28 cellular contexts compared by ENCODE assay signal in genomic region chr9:137833721-137834613, GRCh38. TPM values are rescaled to one million over a fixed set of nuclear protein-coding genes. Genes with fewer than 3 reads are reported as not detected.
"Had no signal": no experiment of that assay in that cellular context is flagged by ENCODE, and none has a peak within 500 bp of the region (broad histone marks: within the 10 kb centered on the region; RNA-seq: fewer than 3 reads in every experiment).

No MANE protein-coding gene starts in this region.

- H3K4me3 Mint-ChIP-seq: activated CD4-positive, alpha-beta T cell treated with anti-CD3 and anti-CD28 coated beads for 36 hours; activated naive CD8-positive, alpha-beta T cell treated with anti-CD3 and anti-CD28 coated beads for 36 hours; activated T-cell treated with anti-CD3 and anti-CD28 coated beads, Interleukin-2, amount 50 U/mL, for 72 hours; effector memory CD8-positive, alpha-beta T cell; nephron had no signal

- H3K4me1 ChIP-seq: adrenal gland, body of pancreas, gastroesophageal sphincter, testis, transverse colon had no signal

- H3K27ac Mint-ChIP-seq: activated CD4-positive, alpha-beta T cell treated with anti-CD3 and anti-CD28 coated beads for 36 hours; activated naive CD8-positive, alpha-beta T cell treated with anti-CD3 and anti-CD28 coated beads for 36 hours; activated T-cell treated with anti-CD3 and anti-CD28 coated beads, Interleukin-2, amount 50 U/mL, for 72 hours; effector memory CD8-positive, alpha-beta T cell; nephron; progenitor cell of endocrine pancreas had no signal

- H3K9me3 ChIP-seq: adrenal gland, gastroesophageal sphincter, neutrophil, ovary, testis, transverse colon had no signal

- H3K27me3 ChIP-seq: adrenal gland, body of pancreas, dorsolateral prefrontal cortex, gastroesophageal sphincter, neutrophil, ovary, testis, transverse colon had no signal

- H3K27ac ChIP-seq: adrenal gland, body of pancreas, coronary artery, gastroesophageal sphincter, neutrophil, ovary, testis, transverse colon had no signal

- H3K9me3 Mint-ChIP-seq: activated naive CD8-positive, alpha-beta T cell treated with anti-CD3 and anti-CD28 coated beads for 36 hours; effector memory CD8-positive, alpha-beta T cell had no signal

- H3K4me1 Mint-ChIP-seq: activated CD4-positive, alpha-beta T cell treated with anti-CD3 and anti-CD28 coated beads for 36 hours; activated naive CD8-positive, alpha-beta T cell treated with anti-CD3 and anti-CD28 coated beads for 36 hours; nephron had no signal

- H3K36me3 ChIP-seq: ovary had no signal

- DNase-seq: activated CD4-positive, alpha-beta T cell treated with anti-CD3 and anti-CD28 coated beads for 36 hours; activated CD4-positive, alpha-beta T cell treated with anti-CD3 and anti-CD28 coated beads, Interleukin-2, amount 50 U/mL, for 4 hours; activated CD4-positive, CD25-positive, alpha-beta regulatory T cell; activated effector memory CD4-positive, alpha-beta T cell treated with Interleukin-2 at 50 U/mL for 16 hours; activated naive CD4-positive, alpha-beta T cell treated with Interleukin-2 at 50 U/mL for 16 hours; activated naive CD8-positive, alpha-beta T cell treated with anti-CD3 and anti-CD28 coated beads for 36 hours; activated T-cell treated with anti-CD3 and anti-CD28 coated beads for 4 hours; activated T-cell treated with anti-CD3 and anti-CD28 coated beads, Interleukin-2, amount 50 U/mL, for 72 hours; adrenal gland; body of pancreas; cerebellar nuclear complex; effector memory CD8-positive, alpha-beta T cell; erythroblast; mesendoderm; ovary; stimulated activated CD4-positive, alpha-beta T cell treated with anti-CD3 and anti-CD28 coated beads, Interleukin-15, amount 100 ng/mL, for 24 hours; stimulated activated CD4-positive, alpha-beta T cell treated with anti-CD3 and anti-CD28 coated beads, Interleukin-2, amount 100 ng/mL, for 24 hours; stimulated activated naive CD4-positive, alpha-beta T cell; testis; transverse colon had no signal

- H3K4me3 ChIP-seq: adrenal gland, body of pancreas, coronary artery, dorsolateral prefrontal cortex, gastroesophageal sphincter, lung, ovary, transverse colon had no signal

- ATAC-seq: activated CD4-positive, alpha-beta T cell treated with anti-CD3 and anti-CD28 coated beads for 36 hours; body of pancreas; effector memory CD8-positive, alpha-beta T cell; gastroesophageal sphincter; left lobe of liver had no signal

- H3K27me3 Mint-ChIP-seq: activated CD4-positive, alpha-beta T cell treated with anti-CD3 and anti-CD28 coated beads for 36 hours; activated naive CD8-positive, alpha-beta T cell treated with anti-CD3 and anti-CD28 coated beads for 36 hours; effector memory CD8-positive, alpha-beta T cell; progenitor cell of endocrine pancreas had no signal

RNA-seq across cellular contexts. Expression of gene CACNA1B, which starts 43.6 kb away (rescaled TPM):
- total RNA-seq: activated naive CD8-positive, alpha-beta T cell treated with anti-CD3 and anti-CD28 coated beads for 36 hours; left lobe of liver had no signal
